In the genomic region with DNA sequence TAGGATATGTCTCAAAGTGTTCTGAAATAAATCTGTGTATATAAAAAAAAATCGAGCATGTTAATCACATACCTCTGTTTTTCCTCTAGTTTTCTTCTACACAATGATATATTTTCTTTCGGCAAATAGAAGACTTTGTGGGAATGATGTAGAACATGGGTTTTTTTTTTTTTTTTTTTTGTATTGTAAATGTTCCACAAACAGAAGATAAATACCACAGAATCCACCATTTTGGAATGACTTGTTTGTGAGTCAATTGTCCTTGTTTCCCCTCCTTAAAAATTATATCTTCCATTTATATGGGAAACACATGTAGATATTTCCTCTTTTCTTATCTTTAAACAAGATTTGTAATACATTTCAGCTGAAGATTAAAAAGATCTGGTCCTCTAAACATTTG, we compare ENCODE assay signal across 17 cellular contexts.
A peak's percentile ranks its signal among the peaks of the same experiment; 100 is the strongest.
DNase-seq lines count a peak whose midpoint lies in the region; ATAC-seq and TF ChIP-seq lines count a peak whose summit lies in the region.
"Had no signal": no experiment of that assay in that cellular context is flagged by ENCODE, and none has a peak within 500 bp of the region (broad histone marks: within the 10 kb centered on the region; RNA-seq: fewer than 3 reads in every experiment).

No MANE protein-coding gene starts in this region.

- H3K9ac ChIP-seq in MM.1S (ENCODE audit: low read length) = no peak overlapping the region

- TF ChIP-seq CTCF in heart right ventricle (IDR thresholded peaks at IDR 0.05) = no peak
- no peak for TF ChIP-seq CTCF in chondrocyte (IDR thresholded peaks at IDR 0.05)
- no peak for TF ChIP-seq CTCF in transverse colon (IDR thresholded peaks at IDR 0.05)
- no peak for TF ChIP-seq CTCF in MM.1S (IDR thresholded peaks at IDR 0.05; ENCODE audit: low read length)

- H3K9me3 ChIP-seq in heart right ventricle = peaks cover 0 to 8% (median 0%) of the 10 kb centered on the region in 11 donors
- no peaks in the 10 kb centered on the region for H3K9me3 ChIP-seq in mesodermal cell (ENCODE audit: control insufficient read depth, low read length)
- no peaks in the 10 kb centered on the region for H3K9me3 ChIP-seq in transverse colon
- H3K9me3 ChIP-seq in MM.1S (replicated peaks; ENCODE audit: insufficient read depth, low read length) = no peaks in the 10 kb centered on the region
- H3K9me3 ChIP-seq: HAP-1, ovary had no signal

- H3K9me3 Mint-ChIP-seq in chondrocyte (ENCODE audit: low read depth) = peaks cover 4% of the 10 kb centered on the region
- H3K9me3 Mint-ChIP-seq: activated CD4-positive, alpha-beta memory T cell treated with anti-CD3 and anti-CD28 coated beads, Interleukin-2, amount 10 ng/mL, durations not matched to agents 7 days and 5 days had no signal

- H3K36me3 ChIP-seq in heart right ventricle = no peaks in the 10 kb centered on the region
- no peaks in the 10 kb centered on the region for H3K36me3 ChIP-seq in mesodermal cell (ENCODE audit: control insufficient read depth, insufficient read depth, low read length)
- H3K36me3 ChIP-seq in transverse colon = no peaks in the 10 kb centered on the region
- no peaks in the 10 kb centered on the region for H3K36me3 ChIP-seq in MM.1S (replicated peaks; ENCODE audit: insufficient read depth, low read length)
- H3K36me3 ChIP-seq: HAP-1, ovary had no signal

- H3K79me2 ChIP-seq in MM.1S (ENCODE audit: low read length) = no peaks in the 10 kb centered on the region

- H3K27ac Mint-ChIP-seq in chondrocyte (ENCODE audit: unreplicated experiment) = peak overlapping the region; percentile 94
- H3K27ac Mint-ChIP-seq: activated CD4-positive, alpha-beta memory T cell treated with anti-CD3 and anti-CD28 coated beads, Interleukin-2, amount 10 ng/mL, durations not matched to agents 7 days and 5 days; CD4-positive, CD25-positive, alpha-beta regulatory T cell had no signal

- no peak overlapping the region for H2AFZ ChIP-seq in MM.1S (ENCODE audit: low read length)

- no peak overlapping the region for H3K4me3 ChIP-seq in heart right ventricle
- no peak overlapping the region for H3K4me3 ChIP-seq in mesodermal cell (ENCODE audit: extremely low read depth, insufficient read depth, low read length, poor library complexity, severe bottlenecking)
- no peak overlapping the region for H3K4me3 ChIP-seq in transverse colon
- no peak overlapping the region for H3K4me3 ChIP-seq in MM.1S (ENCODE audit: low read length)
- H3K4me3 ChIP-seq: HAP-1 had no signal

- peaks cover 0 to 12% (median 6%) of the 10 kb centered on the region in 9 donors for H3K4me1 ChIP-seq in heart right ventricle
- peaks cover 13% of the 10 kb centered on the region for H3K4me1 ChIP-seq in mesodermal cell (ENCODE audit: control insufficient read depth, insufficient read depth, low read length, poor library complexity, severe bottlenecking)
- peaks cover 0 to 4% (median 0%) of the 10 kb centered on the region in 4 donors for H3K4me1 ChIP-seq in transverse colon
- H3K4me1 ChIP-seq in MM.1S (ENCODE audit: low read length) = no peaks in the 10 kb centered on the region
- H3K4me1 ChIP-seq: HAP-1 had no signal

- H3K27me3 Mint-ChIP-seq in chondrocyte (ENCODE audit: low read depth) = no peaks in the 10 kb centered on the region
- H3K27me3 Mint-ChIP-seq: activated CD4-positive, alpha-beta memory T cell treated with anti-CD3 and anti-CD28 coated beads, Interleukin-2, amount 10 ng/mL, durations not matched to agents 7 days and 5 days; CD4-positive, CD25-positive, alpha-beta regulatory T cell had no signal

- H3K27me3 ChIP-seq in heart right ventricle = no peaks in the 10 kb centered on the region
- H3K27me3 ChIP-seq in transverse colon = no peaks in the 10 kb centered on the region
- no peaks in the 10 kb centered on the region for H3K27me3 ChIP-seq in MM.1S (replicated peaks; ENCODE audit: insufficient read depth, low read length)
- H3K27me3 ChIP-seq: ovary had no signal

- H4K20me1 ChIP-seq in MM.1S (ENCODE audit: insufficient read depth, low read length) = no peaks in the 10 kb centered on the region

- no peak for ATAC-seq in heart right ventricle
- ATAC-seq in HG03571 (IDR thresholded peaks at IDR 0.05; ENCODE audit: unreplicated experiment) = no peak

- peaks cover 1% of the 10 kb centered on the region for H3K36me3 Mint-ChIP-seq in chondrocyte (ENCODE audit: low read depth)
- H3K36me3 Mint-ChIP-seq: CD4-positive, CD25-positive, alpha-beta regulatory T cell had no signal

- H3K4me1 Mint-ChIP-seq in chondrocyte (ENCODE audit: low read depth) = peaks cover 32% of the 10 kb centered on the region
- H3K4me1 Mint-ChIP-seq: activated CD4-positive, alpha-beta memory T cell treated with anti-CD3 and anti-CD28 coated beads, Interleukin-2, amount 10 ng/mL, durations not matched to agents 7 days and 5 days; CD4-positive, CD25-positive, alpha-beta regulatory T cell had no signal

- in situ Hi-C loops in transverse colon (cut with MboI; ENCODE audit: low pct_ligation_motif_present in 1 of 4, low pct_unique_long_range_greater_than_20kb in 1 of 4, low sequenced_read_pairs in 3 of 4) = no loop called here

- intact Hi-C loops in heart right ventricle (cut with DNase I) = loop anchor here in 1 of 10 donors (5.0 kb wide), 1 partner anchor 126 kb away; no protein-coding TSS in a partner anchor
- intact Hi-C loops in cardiac septum (cut with DNase I) = no loop called here
- intact Hi-C loops in transverse colon (cut with DNase I; ENCODE audit: low total_unique reads) = no loop called here

- no peak for TF ChIP-seq EP300 in transverse colon (IDR thresholded peaks at IDR 0.05; ENCODE audit: low read depth)

- 66 to 69% methylated on average over 2 of the region's 2 CpGs for WGBS in heart right ventricle, 2 donors
- WGBS in mesodermal cell (ENCODE audit: insufficient coverage in 2 of 2), 2 experiments = no CpG with 5 or more reads among the region's 2 CpGs
- WGBS in transverse colon (ENCODE audit: low coverage in 1 of 2), 2 donors = 76 to 80% methylated on average over 2 of the region's 2 CpGs

- H3K4me2 ChIP-seq in MM.1S (ENCODE audit: low read depth, low read length) = no peak overlapping the region

- DNase-seq in heart right ventricle = no peak
- no peak for DNase-seq in cardiac septum (ENCODE audit: low spot score)
- DNase-seq in chondrocyte (ENCODE audit: low spot score) = no peak
- no peak for DNase-seq in transverse colon
- DNase-seq in HK-2 (ENCODE audit: unreplicated experiment) = no peak
- no peak for DNase-seq in MM.1S
- DNase-seq: 8988T; activated CD4-positive, alpha-beta memory T cell treated with anti-CD3 and anti-CD28 coated beads, Interleukin-2, amount 10 ng/mL, durations not matched to agents 7 days and 5 days; activated effector memory CD4-positive, alpha-beta T cell treated with Interleukin-2 at 50 U/mL for 16 hours; aorta; CD4-positive, CD25-positive, alpha-beta regulatory T cell; NCI-H446; ovary; SHP77 treated with DMSO at 0.1 percent for 48 hours had no signal

- H3K27ac ChIP-seq in heart right ventricle = peak overlapping the region in 7 of 10 donors; percentile 45 to 78 (median 73)
- H3K27ac ChIP-seq in mesodermal cell (ENCODE audit: low read depth, low read length, severe bottlenecking) = peak overlapping the region; percentile 97
- H3K27ac ChIP-seq in transverse colon = peak overlapping the region in 3 of 4 donors; percentile 48 to 57 (median 53)
- H3K27ac ChIP-seq in MM.1S (ENCODE audit: low read length) = no peak overlapping the region
- H3K27ac ChIP-seq: ovary had no signal

- no peaks in the 10 kb centered on the region for H3F3A ChIP-seq in MM.1S (ENCODE audit: insufficient read depth, low read length)

- peak overlapping the region; percentile 44 for H3K4me3 Mint-ChIP-seq in chondrocyte (ENCODE audit: unreplicated experiment)
- H3K4me3 Mint-ChIP-seq: activated CD4-positive, alpha-beta memory T cell treated with anti-CD3 and anti-CD28 coated beads, Interleukin-2, amount 10 ng/mL, durations not matched to agents 7 days and 5 days; CD4-positive, CD25-positive, alpha-beta regulatory T cell had no signal

- H3K9me2 ChIP-seq in MM.1S (replicated peaks; ENCODE audit: insufficient read depth, low read length) = no peaks in the 10 kb centered on the region

- no peak for TF ChIP-seq POLR2A in transverse colon (IDR thresholded peaks at IDR 0.05)
